Comparison of ENCODE assay signal across 15 cellular contexts in genomic region chr4:150283689-150284088, GRCh38.
DNase-seq lines count a peak whose midpoint lies in the region; ATAC-seq and TF ChIP-seq lines count a peak whose summit lies in the region.
"Had no signal": no experiment of that assay in that cellular context is flagged by ENCODE, and none has a peak within 500 bp of the region (broad histone marks: within the 10 kb centered on the region; RNA-seq: fewer than 3 reads in every experiment).

No MANE protein-coding gene starts in this region.

- peaks cover 8% of the 10 kb centered on the region for H3K36me3 Mint-ChIP-seq in activated T-helper 2 cell treated with anti-CD3 and anti-CD28 coated beads, Interferon-gamma antibody, Interleukin-2, Interleukin-4, amounts not matched to agents 10 μg/mL and 5 μg/mL and 100 μg/mL, durations not matched to agents 14 hours and 24 hours and 36 hours (ENCODE audit: low read depth)
- H3K36me3 Mint-ChIP-seq in Calu3 (ENCODE audit: insufficient read depth, unreplicated experiment) = no peaks in the 10 kb centered on the region

- CTCF ChIA-PET in Calu3 (lab: Charles Lee) = no interaction called here

- H3K27me3 Mint-ChIP-seq in stimulated activated naive CD8-positive, alpha-beta T cell treated with anti-CD3 and anti-CD28 coated beads, Interleukin-15, amount 100 ng/mL, for 72 hours = no peaks in the 10 kb centered on the region
- H3K27me3 Mint-ChIP-seq in activated T-helper 2 cell treated with anti-CD3 and anti-CD28 coated beads, Interferon-gamma antibody, Interleukin-2, Interleukin-4, amounts not matched to agents 10 μg/mL and 5 μg/mL and 100 μg/mL, durations not matched to agents 14 hours and 24 hours and 36 hours (ENCODE audit: low read depth) = no peaks in the 10 kb centered on the region
- H3K27me3 Mint-ChIP-seq in Calu3 (ENCODE audit: unreplicated experiment) = no peaks in the 10 kb centered on the region
- H3K27me3 Mint-ChIP-seq: IgD-negative memory B cell, type B pancreatic cell had no signal

- H3K9me3 Mint-ChIP-seq in stimulated activated naive CD8-positive, alpha-beta T cell treated with anti-CD3 and anti-CD28 coated beads, Interleukin-15, amount 100 ng/mL, for 72 hours = no peaks in the 10 kb centered on the region
- H3K9me3 Mint-ChIP-seq in activated T-helper 2 cell treated with anti-CD3 and anti-CD28 coated beads, Interferon-gamma antibody, Interleukin-2, Interleukin-4, amounts not matched to agents 10 μg/mL and 5 μg/mL and 100 μg/mL, durations not matched to agents 14 hours and 24 hours and 36 hours = no peaks in the 10 kb centered on the region
- no peaks in the 10 kb centered on the region for H3K9me3 Mint-ChIP-seq in Calu3 (ENCODE audit: low read depth, unreplicated experiment)
- H3K9me3 Mint-ChIP-seq: IgD-negative memory B cell, type B pancreatic cell, WTC11 had no signal

- H3K27ac Mint-ChIP-seq in stimulated activated naive CD8-positive, alpha-beta T cell treated with anti-CD3 and anti-CD28 coated beads, Interleukin-15, amount 100 ng/mL, for 72 hours = peak overlapping the region in 1 of 2 donors; percentile 19
- peak overlapping the region; percentile 15 for H3K27ac Mint-ChIP-seq in activated T-helper 2 cell treated with anti-CD3 and anti-CD28 coated beads, Interferon-gamma antibody, Interleukin-2, Interleukin-4, amounts not matched to agents 10 μg/mL and 5 μg/mL and 100 μg/mL, durations not matched to agents 14 hours and 24 hours and 36 hours
- no peak overlapping the region for H3K27ac Mint-ChIP-seq in Calu3 (ENCODE audit: unreplicated experiment)
- H3K27ac Mint-ChIP-seq: IgD-negative memory B cell, type B pancreatic cell, WTC11 had no signal

- no peak for DNase-seq in stimulated activated naive CD8-positive, alpha-beta T cell treated with anti-CD3 and anti-CD28 coated beads, Interleukin-15, amount 100 ng/mL, for 72 hours
- no peak for DNase-seq in stimulated activated naive CD8-positive, alpha-beta T cell treated with anti-CD3 and anti-CD28 coated beads, Interleukin-15, Interleukin-2, amounts not matched to agents 100 U/mL and 50 U/mL, for 24 hours
- no peak for DNase-seq in activated T-helper 2 cell treated with anti-CD3 and anti-CD28 coated beads, Interferon-gamma antibody, Interleukin-2, Interleukin-4, amounts not matched to agents 10 μg/mL and 5 μg/mL and 100 μg/mL, durations not matched to agents 14 hours and 24 hours and 36 hours (ENCODE audit: low spot score)
- peak; percentile 93 for DNase-seq in fibroblast of villous mesenchyme (ENCODE audit: low read depth)
- no peak for DNase-seq in NCI-H2081 treated with DMSO at 0.1 percent for 48 hours (lab: John Stamatoyannopoulos, UW)
- DNase-seq in Calu3 = no peak
- DNase-seq: body of pancreas, DND-41, NCI-H1436, NCI-H82 had no signal

- intact Hi-C loops in activated T-helper 2 cell treated with anti-CD3 and anti-CD28 coated beads, Interferon-gamma antibody, Interleukin-2, Interleukin-4, amounts not matched to agents 10 μg/mL and 5 μg/mL and 100 μg/mL, durations not matched to agents 14 hours and 24 hours and 36 hours (cut with micrococcal nuclease) = no loop called here
- intact Hi-C loops in Calu3 (cut with micrococcal nuclease; ENCODE audit: unreplicated experiment) = no loop called here

- peak; percentile 9 for ATAC-seq in stimulated activated naive CD8-positive, alpha-beta T cell treated with anti-CD3 and anti-CD28 coated beads, Interleukin-15, amount 100 ng/mL, for 72 hours
- ATAC-seq in stimulated activated naive CD8-positive, alpha-beta T cell treated with anti-CD3 and anti-CD28 coated beads, Interleukin-15, Interleukin-2, amounts not matched to agents 100 U/mL and 50 U/mL, for 24 hours = no peak
- ATAC-seq in HG02885 (IDR thresholded peaks at IDR 0.05; ENCODE audit: poor library complexity, unreplicated experiment) (no peak), HG03460 (IDR thresholded peaks at IDR 0.05; ENCODE audit: unreplicated experiment) (no peak)
- ATAC-seq: body of pancreas, WTC11 had no signal

- TF ChIP-seq CTCF in fibroblast of villous mesenchyme (IDR thresholded peaks at IDR 0.05; ENCODE audit: insufficient read depth, low read depth, low read length) (no peak), Calu3 (IDR thresholded peaks at IDR 0.05; ENCODE audit: unreplicated experiment) (no peak)

- peak overlapping the region; percentile 24 for H3K4me3 ChIP-seq in fibroblast of villous mesenchyme (ENCODE audit: low read depth, low read length)
- H3K4me3 ChIP-seq: body of pancreas had no signal

- H3K4me1 Mint-ChIP-seq in stimulated activated naive CD8-positive, alpha-beta T cell treated with anti-CD3 and anti-CD28 coated beads, Interleukin-15, amount 100 ng/mL, for 72 hours = no peaks in the 10 kb centered on the region
- H3K4me1 Mint-ChIP-seq in activated T-helper 2 cell treated with anti-CD3 and anti-CD28 coated beads, Interferon-gamma antibody, Interleukin-2, Interleukin-4, amounts not matched to agents 10 μg/mL and 5 μg/mL and 100 μg/mL, durations not matched to agents 14 hours and 24 hours and 36 hours (ENCODE audit: low read depth) = peaks cover 8% of the 10 kb centered on the region
- no peaks in the 10 kb centered on the region for H3K4me1 Mint-ChIP-seq in Calu3 (ENCODE audit: low read depth, unreplicated experiment)
- H3K4me1 Mint-ChIP-seq: WTC11 had no signal

- no peak overlapping the region for H3K4me3 Mint-ChIP-seq in stimulated activated naive CD8-positive, alpha-beta T cell treated with anti-CD3 and anti-CD28 coated beads, Interleukin-15, amount 100 ng/mL, for 72 hours
- no peak overlapping the region for H3K4me3 Mint-ChIP-seq in activated T-helper 2 cell treated with anti-CD3 and anti-CD28 coated beads, Interferon-gamma antibody, Interleukin-2, Interleukin-4, amounts not matched to agents 10 μg/mL and 5 μg/mL and 100 μg/mL, durations not matched to agents 14 hours and 24 hours and 36 hours (ENCODE audit: low read depth)
- no peak overlapping the region for H3K4me3 Mint-ChIP-seq in Calu3 (ENCODE audit: low read depth, unreplicated experiment)
- H3K4me3 Mint-ChIP-seq: IgD-negative memory B cell, type B pancreatic cell, WTC11 had no signal

- no TSS peak for BruUV-seq in Calu3 (replicated peaks; lab: Mats Ljungman, UMichigan)
